In genomic region chr17:82976982-82977488, GRCh38 we compare ENCODE assay signal across 24 cellular contexts.
"Had no signal": no experiment of that assay in that cellular context is flagged by ENCODE, and none has a peak within 500 bp of the region (broad histone marks: within the 10 kb centered on the region; RNA-seq: fewer than 3 reads in every experiment).

No MANE protein-coding gene starts in this region.

- H3K4me3 Mint-ChIP-seq: nephron; neural progenitor cell; stimulated activated effector memory CD8-positive, alpha-beta T cell treated with anti-CD3 and anti-CD28 coated beads, Interleukin-12 subunit alpha, Interleukin-12 subunit beta, amount 100 ng/mL, for 72 hours; stimulated activated naive CD8-positive, alpha-beta T cell treated with anti-CD3 and anti-CD28 coated beads, Interleukin-15, Interleukin-2, amounts not matched to agents 100 ng/mL and 50 ng/mL, for 24 hours; type B pancreatic cell had no signal

- H3K27me3 ChIP-seq: left lung, neural progenitor cell, neutrophil, sigmoid colon, spleen, suprapubic skin, tibial nerve, vagina had no signal

- H3K27ac ChIP-seq: left lung, lower lobe of right lung, neural progenitor cell, parathyroid adenoma, psoas muscle, sigmoid colon, spleen, suprapubic skin, tibial nerve, vagina had no signal

- H3K4me3 ChIP-seq: left lung, lower lobe of right lung, neural progenitor cell, psoas muscle, sigmoid colon, spleen, suprapubic skin, tibial nerve, vagina had no signal

- ATAC-seq: left cardiac atrium; left lung; lower lobe of right lung; naive thymus-derived CD8-positive, alpha-beta T cell; psoas muscle; stimulated activated effector memory CD8-positive, alpha-beta T cell treated with anti-CD3 and anti-CD28 coated beads, Interleukin-12 subunit alpha, Interleukin-12 subunit beta, amount 100 ng/mL, for 72 hours had no signal

- H3K4me1 Mint-ChIP-seq: nephron had no signal

- H3K9me3 ChIP-seq: left lung, lower lobe of right lung, neutrophil, psoas muscle, sigmoid colon, spleen, suprapubic skin, tibial nerve, vagina had no signal

- H3K36me3 Mint-ChIP-seq: naive thymus-derived CD8-positive, alpha-beta T cell; stimulated activated effector memory CD8-positive, alpha-beta T cell treated with anti-CD3 and anti-CD28 coated beads, Interleukin-12 subunit alpha, Interleukin-12 subunit beta, amount 100 ng/mL, for 72 hours had no signal

- H3K27ac Mint-ChIP-seq: nephron; stimulated activated effector memory CD8-positive, alpha-beta T cell treated with anti-CD3 and anti-CD28 coated beads, Interleukin-12 subunit alpha, Interleukin-12 subunit beta, amount 100 ng/mL, for 72 hours; stimulated activated naive CD8-positive, alpha-beta T cell treated with anti-CD3 and anti-CD28 coated beads, Interleukin-15, Interleukin-2, amounts not matched to agents 100 ng/mL and 50 ng/mL, for 24 hours; type B pancreatic cell had no signal

- H3K4me1 ChIP-seq: neural progenitor cell, parathyroid adenoma, psoas muscle, sigmoid colon, suprapubic skin, tibial nerve, vagina had no signal

- H3K36me3 ChIP-seq: left lung, lower lobe of right lung, neural progenitor cell, neutrophil, sigmoid colon, spleen, suprapubic skin, tibial nerve, vagina had no signal

- H3K9me3 Mint-ChIP-seq: naive thymus-derived CD8-positive, alpha-beta T cell; nephron; neural progenitor cell; stimulated activated effector memory CD8-positive, alpha-beta T cell treated with anti-CD3 and anti-CD28 coated beads, Interleukin-12 subunit alpha, Interleukin-12 subunit beta, amount 100 ng/mL, for 72 hours; stimulated activated naive CD8-positive, alpha-beta T cell treated with anti-CD3 and anti-CD28 coated beads, Interleukin-15, Interleukin-2, amounts not matched to agents 100 ng/mL and 50 ng/mL, for 24 hours; type B pancreatic cell had no signal

- DNase-seq: kidney glomerular epithelial cell; left cardiac atrium; lower lobe of right lung; mammary epithelial cell; mesenchymal stem cell; naive thymus-derived CD8-positive, alpha-beta T cell; occipital lobe; psoas muscle; sigmoid colon; small intestine; spleen; stimulated activated CD4-positive, alpha-beta T cell treated with anti-CD3 and anti-CD28 coated beads, Interleukin-4, amount 100 ng/mL, for 24 hours; stimulated activated naive CD4-positive, alpha-beta T cell had no signal

- H3K27me3 Mint-ChIP-seq: naive thymus-derived CD8-positive, alpha-beta T cell; stimulated activated naive CD8-positive, alpha-beta T cell treated with anti-CD3 and anti-CD28 coated beads, Interleukin-15, Interleukin-2, amounts not matched to agents 100 ng/mL and 50 ng/mL, for 24 hours; type B pancreatic cell had no signal
